Comparison of ENCODE assay signal across 1 cellular context in the genomic region with DNA sequence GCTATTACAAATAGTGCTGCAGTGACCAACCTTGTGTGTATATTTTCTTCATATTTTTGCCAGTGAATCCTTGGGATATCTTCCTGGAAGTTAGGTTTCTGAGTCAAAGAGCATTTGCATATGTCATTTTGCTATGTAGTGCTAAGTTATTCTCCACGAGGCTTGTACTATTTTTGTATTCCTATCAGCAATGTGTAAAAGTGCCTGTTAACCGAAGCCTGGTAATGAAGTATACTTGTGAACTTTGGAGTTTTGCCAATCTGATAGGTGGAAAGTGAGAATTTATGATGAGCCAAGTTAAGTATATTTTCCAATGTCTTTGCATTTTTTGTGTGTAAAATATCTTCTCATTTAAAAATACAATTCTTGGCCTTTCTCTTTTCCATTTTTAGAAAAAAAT.
TF ChIP-seq lines count a peak whose summit lies in the region.

No MANE protein-coding gene starts in this region.

TF ChIP-seq in K562, 482 proteins besides CTCF, POLR2A, EP300 and RAD21 (continued from another document):
- TF ChIP-seq, protein P1, sequence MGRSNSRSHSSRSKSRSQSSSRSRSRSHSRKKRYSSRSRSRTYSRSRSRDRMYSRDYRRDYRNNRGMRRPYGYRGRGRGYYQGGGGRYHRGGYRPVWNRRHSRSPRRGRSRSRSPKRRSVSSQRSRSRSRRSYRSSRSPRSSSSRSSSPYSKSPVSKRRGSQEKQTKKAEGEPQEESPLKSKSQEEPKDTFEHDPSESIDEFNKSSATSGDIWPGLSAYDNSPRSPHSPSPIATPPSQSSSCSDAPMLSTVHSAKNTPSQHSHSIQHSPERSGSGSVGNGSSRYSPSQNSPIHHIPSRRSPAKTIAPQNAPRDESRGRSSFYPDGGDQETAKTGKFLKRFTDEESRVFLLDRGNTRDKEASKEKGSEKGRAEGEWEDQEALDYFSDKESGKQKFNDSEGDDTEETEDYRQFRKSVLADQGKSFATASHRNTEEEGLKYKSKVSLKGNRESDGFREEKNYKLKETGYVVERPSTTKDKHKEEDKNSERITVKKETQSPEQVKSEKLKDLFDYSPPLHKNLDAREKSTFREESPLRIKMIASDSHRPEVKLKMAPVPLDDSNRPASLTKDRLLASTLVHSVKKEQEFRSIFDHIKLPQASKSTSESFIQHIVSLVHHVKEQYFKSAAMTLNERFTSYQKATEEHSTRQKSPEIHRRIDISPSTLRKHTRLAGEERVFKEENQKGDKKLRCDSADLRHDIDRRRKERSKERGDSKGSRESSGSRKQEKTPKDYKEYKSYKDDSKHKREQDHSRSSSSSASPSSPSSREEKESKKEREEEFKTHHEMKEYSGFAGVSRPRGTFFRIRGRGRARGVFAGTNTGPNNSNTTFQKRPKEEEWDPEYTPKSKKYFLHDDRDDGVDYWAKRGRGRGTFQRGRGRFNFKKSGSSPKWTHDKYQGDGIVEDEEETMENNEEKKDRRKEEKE (IDR thresholded peaks at IDR 0.05; ENCODE audit: borderline replicate concordance in 1 of 2, control insufficient read depth in 1 of 2, low read depth in 2 of 2, low read length in 1 of 2): no peak
- no peak for TF ChIP-seq CBX8 (IDR thresholded peaks at IDR 0.05; ENCODE audit: borderline replicate concordance, extremely low read depth, low read depth, low read length, poor library complexity, severe bottlenecking)
